Comparison of ENCODE assay signal across 16 cellular contexts in genomic region chr3:195810455-195810845, GRCh38.
"Had no signal": no experiment of that assay in that cellular context is flagged by ENCODE, and none has a peak within 500 bp of the region (broad histone marks: within the 10 kb centered on the region; RNA-seq: fewer than 3 reads in every experiment).

No MANE protein-coding gene starts in this region.

- H3K4me3 ChIP-seq: coronary artery, hepatocyte, lung, ovary, vagina had no signal

- H3K27ac ChIP-seq: coronary artery, epithelial cell of prostate, hepatocyte, ovary, stomach, vagina had no signal

- H3K27me3 ChIP-seq: hepatocyte, ovary, vagina had no signal

- H3K79me2 ChIP-seq: hepatocyte had no signal

- H2AFZ ChIP-seq: hepatocyte had no signal

- H3K36me3 ChIP-seq: ovary, stomach, vagina had no signal

- H3K4me2 ChIP-seq: hepatocyte had no signal

- DNase-seq: activated CD4-positive, alpha-beta T cell treated with anti-CD3 and anti-CD28 coated beads, Interleukin-2, amount 50 U/mL, for 4 hours; activated gamma-delta T cell treated with Interleukin-2 at 50 U/mL for 16 hours; activated naive CD8-positive, alpha-beta T cell treated with anti-CD3 and anti-CD28 coated beads, Interleukin-2, amount 50 U/mL, for 24 hours; activated T-cell treated with anti-CD3 and anti-CD28 coated beads, Interleukin-2, amount 50 U/mL, for 48 hours; caudate nucleus; effector CD4-positive, alpha-beta T cell; ovary; stimulated activated CD4-positive, alpha-beta T cell treated with anti-CD3 and anti-CD28 coated beads, Interleukin-4, amount 100 ng/mL, for 4 hours; stomach had no signal

- ATAC-seq: activated CD4-positive, CD25-positive, alpha-beta regulatory T cell treated with anti-CD3 and anti-CD28 coated beads, Interleukin-2, amount 50 U/mL, for 24 hours; activated naive CD8-positive, alpha-beta T cell treated with anti-CD3 and anti-CD28 coated beads, Interleukin-2, amount 50 U/mL, for 24 hours had no signal

- H3K9me3 ChIP-seq: ovary, stomach, vagina had no signal

- H3K4me3 Mint-ChIP-seq: activated naive CD8-positive, alpha-beta T cell treated with anti-CD3 and anti-CD28 coated beads, Interleukin-2, amount 50 U/mL, for 24 hours; nephron had no signal

- H3K9me3 Mint-ChIP-seq: activated naive CD8-positive, alpha-beta T cell treated with anti-CD3 and anti-CD28 coated beads, Interleukin-2, amount 50 U/mL, for 24 hours; nephron had no signal

- H3K27ac Mint-ChIP-seq: activated naive CD8-positive, alpha-beta T cell treated with anti-CD3 and anti-CD28 coated beads, Interleukin-2, amount 50 U/mL, for 24 hours had no signal
